Comparison of ENCODE assay signal across 1 cellular context in genomic region chr5:113212244-113212920, GRCh38.
TF ChIP-seq lines count a peak whose summit lies in the region.

No MANE protein-coding gene starts in this region.

TF ChIP-seq in endothelial cell of umbilical vein, 7 proteins besides CTCF, POLR2A, EP300 and RAD21:
- TF ChIP-seq EZH2 (IDR thresholded peaks at IDR 0.05; ENCODE audit: borderline replicate concordance, low read depth, low read length, severe bottlenecking) (no peak), JUN (IDR thresholded peaks at IDR 0.05; ENCODE audit: borderline replicate concordance, insufficient read depth, insufficient read length, low read depth) (no peak), MAX (IDR thresholded peaks at IDR 0.05; ENCODE audit: insufficient read depth, insufficient read length) (no peak), GATA2 (IDR thresholded peaks at IDR 0.05; ENCODE audit: insufficient read depth, insufficient read length, low read depth, low read length) (no peak), POLR2AphosphoS5 (IDR thresholded peaks at IDR 0.05; ENCODE audit: insufficient read depth, low read depth, low read length) (no peak), FOS (IDR thresholded peaks at IDR 0.05; ENCODE audit: borderline replicate concordance, insufficient read depth, low read length) (no peak), MYC (IDR thresholded peaks at IDR 0.05; ENCODE audit: low read depth, low read length) (no peak)
